Comparison of ENCODE assay signal across 1 cellular context in the genomic region with DNA sequence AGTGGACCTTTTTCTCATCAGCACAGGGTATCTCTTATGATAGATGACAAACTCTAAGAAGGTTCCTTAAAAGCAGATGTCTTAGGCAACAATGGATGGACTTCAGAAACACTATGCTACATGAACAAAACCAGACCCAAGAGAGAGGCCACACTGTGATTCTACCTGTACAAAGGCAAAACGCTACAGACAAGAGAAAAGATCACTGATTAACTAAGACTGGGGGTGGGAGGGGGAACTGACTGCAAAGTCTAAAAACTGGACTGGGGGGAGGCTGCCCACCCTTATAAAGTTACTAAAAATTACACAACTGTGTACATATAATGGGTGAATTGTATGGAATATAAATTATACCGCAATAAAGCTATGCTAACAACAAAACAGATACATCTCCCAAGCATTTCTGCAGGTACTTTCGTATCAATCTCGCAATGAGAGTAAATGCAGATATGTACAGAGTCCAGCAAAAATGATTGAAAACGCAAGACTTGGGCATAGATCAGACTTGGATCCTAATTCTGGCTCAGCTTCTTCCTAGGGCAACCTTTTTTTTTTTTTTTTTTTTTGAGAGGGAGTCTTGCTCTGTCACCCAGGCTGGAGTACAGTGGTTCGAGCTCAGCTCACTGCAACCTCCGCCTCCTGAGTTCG.
TF ChIP-seq lines count a peak whose summit lies in the region.

No MANE protein-coding gene starts in this region.

TF ChIP-seq in IMR-90, 13 proteins besides CTCF, POLR2A, EP300 and RAD21:
- TF ChIP-seq MAZ (IDR thresholded peaks at IDR 0.05; ENCODE audit: borderline replicate concordance, low read depth, low read length), result no peak
- TF ChIP-seq, protein P1, sequence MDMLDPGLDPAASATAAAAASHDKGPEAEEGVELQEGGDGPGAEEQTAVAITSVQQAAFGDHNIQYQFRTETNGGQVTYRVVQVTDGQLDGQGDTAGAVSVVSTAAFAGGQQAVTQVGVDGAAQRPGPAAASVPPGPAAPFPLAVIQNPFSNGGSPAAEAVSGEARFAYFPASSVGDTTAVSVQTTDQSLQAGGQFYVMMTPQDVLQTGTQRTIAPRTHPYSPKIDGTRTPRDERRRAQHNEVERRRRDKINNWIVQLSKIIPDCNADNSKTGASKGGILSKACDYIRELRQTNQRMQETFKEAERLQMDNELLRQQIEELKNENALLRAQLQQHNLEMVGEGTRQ (IDR thresholded peaks at IDR 0.05; ENCODE audit: low read depth, low read length), result no peak
- TF ChIP-seq, protein P2, sequence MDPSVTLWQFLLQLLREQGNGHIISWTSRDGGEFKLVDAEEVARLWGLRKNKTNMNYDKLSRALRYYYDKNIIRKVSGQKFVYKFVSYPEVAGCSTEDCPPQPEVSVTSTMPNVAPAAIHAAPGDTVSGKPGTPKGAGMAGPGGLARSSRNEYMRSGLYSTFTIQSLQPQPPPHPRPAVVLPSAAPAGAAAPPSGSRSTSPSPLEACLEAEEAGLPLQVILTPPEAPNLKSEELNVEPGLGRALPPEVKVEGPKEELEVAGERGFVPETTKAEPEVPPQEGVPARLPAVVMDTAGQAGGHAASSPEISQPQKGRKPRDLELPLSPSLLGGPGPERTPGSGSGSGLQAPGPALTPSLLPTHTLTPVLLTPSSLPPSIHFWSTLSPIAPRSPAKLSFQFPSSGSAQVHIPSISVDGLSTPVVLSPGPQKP (IDR thresholded peaks at IDR 0.05; ENCODE audit: borderline replicate concordance, low read depth, low read length), result no peak
- TF ChIP-seq FOS (IDR thresholded peaks at IDR 0.05; ENCODE audit: low read depth, low read length), result no peak
- TF ChIP-seq MXI1 (IDR thresholded peaks at IDR 0.05; ENCODE audit: borderline replicate concordance, low read depth, low read length), result no peak
- TF ChIP-seq CEBPB (IDR thresholded peaks at IDR 0.05; ENCODE audit: low read depth, low read length), result no peak
TF ChIP-seq in IMR-90: peak in this region for 0.
